ENCODE assay signal across 39 cellular contexts in the genomic region with DNA sequence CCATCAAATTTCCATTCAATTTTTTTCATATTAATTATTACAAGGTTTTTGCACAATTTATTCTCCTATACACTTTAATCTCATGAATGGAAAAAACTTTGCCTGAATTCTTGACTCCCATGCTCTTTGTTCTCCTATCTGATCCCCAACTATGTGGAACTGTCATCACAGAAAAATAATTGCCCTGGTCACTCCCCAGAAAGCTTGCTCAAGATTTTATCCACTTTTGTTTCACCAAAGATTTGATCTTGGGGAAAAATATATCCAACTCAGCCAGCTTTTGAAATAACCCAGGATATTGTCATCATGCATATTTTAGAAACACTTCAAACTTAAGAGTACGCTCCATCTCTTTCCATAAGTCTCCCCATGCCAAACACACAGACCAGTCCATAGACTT.
"Had no signal": no experiment of that assay in that cellular context is flagged by ENCODE, and none has a peak within 500 bp of the region (broad histone marks: within the 10 kb centered on the region; RNA-seq: fewer than 3 reads in every experiment).

No MANE protein-coding gene starts in this region.

- H3K27ac Mint-ChIP-seq: activated naive CD4-positive, alpha-beta T cell treated with anti-CD3 and anti-CD28 coated beads for 36 hours; activated naive CD4-positive, alpha-beta T cell treated with anti-CD3 and anti-CD28 coated beads, Interleukin-2, amount 10 ng/mL, durations not matched to agents 7 days and 5 days; activated naive CD4-positive, alpha-beta T cell treated with anti-CD3 and anti-CD28 coated beads, Interleukin-2, amount 50 U/mL, for 24 hours; activated naive CD4-positive, alpha-beta T cell treated with anti-CD3 and anti-CD28 coated beads, Interleukin-2, amount 50 U/mL, for 72 hours; activated naive CD8-positive, alpha-beta T cell; activated naive CD8-positive, alpha-beta T cell treated with anti-CD3 and anti-CD28 coated beads for 36 hours; activated naive CD8-positive, alpha-beta T cell treated with anti-CD3 and anti-CD28 coated beads, Interleukin-2, amount 10 ng/mL, durations not matched to agents 7 days and 5 days; activated naive CD8-positive, alpha-beta T cell treated with anti-CD3 and anti-CD28 coated beads, Interleukin-2, amount 50 U/mL, for 24 hours; activated T-cell treated with anti-CD3 and anti-CD28 coated beads, Interleukin-2, amount 50 U/mL, for 24 hours; activated T-cell treated with anti-CD3 and anti-CD28 coated beads, Interleukin-2, amount 50 U/mL, for 72 hours; activated T-helper 1 cell treated with anti-CD3 and anti-CD28 coated beads, Interleukin-12 subunit alpha, Interleukin-12 subunit beta, Interleukin-2, Interleukin-4 antibody, amounts not matched to agents 30 ng/mL and 10 ng/mL and 1 ng/mL, durations not matched to agents 14 hours and 24 hours and 36 hours; activated T-helper 17 cell treated with anti-CD3 and anti-CD28 coated beads, Interleukin-2, amount 50 U/mL, for 72 hours; activated T-helper 2 cell treated with anti-CD3 and anti-CD28 coated beads, Interferon-gamma antibody, Interleukin-2, Interleukin-4, amounts not matched to agents 10 μg/mL and 5 μg/mL and 100 μg/mL, durations not matched to agents 14 hours and 24 hours and 36 hours; brain had no signal

- H3K9me3 Mint-ChIP-seq: activated naive CD4-positive, alpha-beta T cell treated with anti-CD3 and anti-CD28 coated beads for 36 hours; activated naive CD4-positive, alpha-beta T cell treated with anti-CD3 and anti-CD28 coated beads, Interleukin-2, amount 10 ng/mL, durations not matched to agents 7 days and 5 days; activated naive CD4-positive, alpha-beta T cell treated with anti-CD3 and anti-CD28 coated beads, Interleukin-2, amount 50 U/mL, for 24 hours; activated naive CD4-positive, alpha-beta T cell treated with anti-CD3 and anti-CD28 coated beads, Interleukin-2, amount 50 U/mL, for 72 hours; activated naive CD8-positive, alpha-beta T cell treated with anti-CD3 and anti-CD28 coated beads for 36 hours; activated naive CD8-positive, alpha-beta T cell treated with anti-CD3 and anti-CD28 coated beads, Interleukin-2, amount 10 ng/mL, durations not matched to agents 7 days and 5 days; activated naive CD8-positive, alpha-beta T cell treated with anti-CD3 and anti-CD28 coated beads, Interleukin-2, amount 50 U/mL, for 24 hours; activated T-cell treated with anti-CD3 and anti-CD28 coated beads, Interleukin-2, amount 50 U/mL, for 24 hours; activated T-cell treated with anti-CD3 and anti-CD28 coated beads, Interleukin-2, amount 50 U/mL, for 4 hours; activated T-cell treated with anti-CD3 and anti-CD28 coated beads, Interleukin-2, amount 50 U/mL, for 72 hours; activated T-helper 1 cell treated with anti-CD3 and anti-CD28 coated beads, Interleukin-12 subunit alpha, Interleukin-12 subunit beta, Interleukin-2, Interleukin-4 antibody, amounts not matched to agents 30 ng/mL and 10 ng/mL and 1 ng/mL, durations not matched to agents 14 hours and 24 hours and 36 hours; activated T-helper 17 cell treated with anti-CD3 and anti-CD28 coated beads, Interleukin-2, amount 50 U/mL, for 72 hours; activated T-helper 2 cell treated with anti-CD3 and anti-CD28 coated beads, Interferon-gamma antibody, Interleukin-2, Interleukin-4, amounts not matched to agents 10 μg/mL and 5 μg/mL and 100 μg/mL, durations not matched to agents 14 hours and 24 hours and 36 hours; brain; central memory CD8-positive, alpha-beta T cell had no signal

- DNase-seq: activated effector memory CD4-positive, alpha-beta T cell treated with anti-CD3 and anti-CD28 coated beads, Interleukin-2, amount 50 U/mL, for 16 hours; activated effector memory CD4-positive, alpha-beta T cell treated with Interleukin-2 at 50 U/mL for 16 hours; activated gamma-delta T cell; activated gamma-delta T cell treated with Interleukin-2 at 50 U/mL for 16 hours; activated naive CD4-positive, alpha-beta T cell; activated naive CD4-positive, alpha-beta T cell treated with anti-CD3 and anti-CD28 coated beads for 36 hours; activated naive CD4-positive, alpha-beta T cell treated with anti-CD3 and anti-CD28 coated beads, Interleukin-2, amount 10 ng/mL, durations not matched to agents 7 days and 5 days; activated naive CD4-positive, alpha-beta T cell treated with anti-CD3 and anti-CD28 coated beads, Interleukin-2, amount 50 U/mL, for 16 hours; activated naive CD4-positive, alpha-beta T cell treated with Interleukin-2 at 50 U/mL for 16 hours; activated naive CD8-positive, alpha-beta T cell treated with anti-CD3 and anti-CD28 coated beads for 36 hours; activated naive CD8-positive, alpha-beta T cell treated with anti-CD3 and anti-CD28 coated beads, Interleukin-2, amount 10 ng/mL, durations not matched to agents 7 days and 5 days; activated naive CD8-positive, alpha-beta T cell treated with anti-CD3 and anti-CD28 coated beads, Interleukin-2, amount 50 U/mL, for 24 hours; activated T-cell treated with anti-CD3 and anti-CD28 coated beads for 4 hours; activated T-cell treated with anti-CD3 and anti-CD28 coated beads, Interleukin-2, amount 50 U/mL, for 1 hour; activated T-cell treated with anti-CD3 and anti-CD28 coated beads, Interleukin-2, amount 50 U/mL, for 24 hours; activated T-cell treated with anti-CD3 and anti-CD28 coated beads, Interleukin-2, amount 50 U/mL, for 4 hours; activated T-cell treated with anti-CD3 and anti-CD28 coated beads, Interleukin-2, amount 50 U/mL, for 48 hours; activated T-cell treated with anti-CD3 and anti-CD28 coated beads, Interleukin-2, amount 50 U/mL, for 72 hours; adrenal gland; amniotic stem cell; amygdala; anterior cingulate cortex; aorta; body of pancreas; brain microvascular endothelial cell; caudate nucleus; central memory CD4-positive, alpha-beta T cell; cerebellar nuclear complex had no signal

- H3K9me3 ChIP-seq: adrenal gland, ascending aorta, body of pancreas, breast epithelium had no signal

- ATAC-seq: activated naive CD4-positive, alpha-beta T cell treated with anti-CD3 and anti-CD28 coated beads, Interleukin-2, amount 50 U/mL, for 72 hours; activated naive CD8-positive, alpha-beta T cell treated with anti-CD3 and anti-CD28 coated beads, Interleukin-2, amount 50 U/mL, for 24 hours; activated T-cell treated with anti-CD3 and anti-CD28 coated beads, Interleukin-2, amount 50 U/mL, for 4 hours; activated T-cell treated with anti-CD3 and anti-CD28 coated beads, Interleukin-2, amount 50 U/mL, for 72 hours; activated T-helper 17 cell treated with anti-CD3 and anti-CD28 coated beads, Interleukin-2, amount 50 U/mL, for 72 hours; body of pancreas had no signal

- H3K27ac ChIP-seq: adrenal gland, ascending aorta, body of pancreas, brain microvascular endothelial cell, breast epithelium, cardiac muscle cell had no signal

- H3K36me3 Mint-ChIP-seq: activated naive CD4-positive, alpha-beta T cell treated with anti-CD3 and anti-CD28 coated beads, Interleukin-2, amount 10 ng/mL, durations not matched to agents 7 days and 5 days; activated naive CD4-positive, alpha-beta T cell treated with anti-CD3 and anti-CD28 coated beads, Interleukin-2, amount 50 U/mL, for 24 hours; activated naive CD4-positive, alpha-beta T cell treated with anti-CD3 and anti-CD28 coated beads, Interleukin-2, amount 50 U/mL, for 72 hours; activated naive CD8-positive, alpha-beta T cell; activated naive CD8-positive, alpha-beta T cell treated with anti-CD3 and anti-CD28 coated beads for 36 hours; activated naive CD8-positive, alpha-beta T cell treated with anti-CD3 and anti-CD28 coated beads, Interleukin-2, amount 10 ng/mL, durations not matched to agents 7 days and 5 days; brain had no signal

- H3K4me1 Mint-ChIP-seq: activated naive CD4-positive, alpha-beta T cell treated with anti-CD3 and anti-CD28 coated beads, Interleukin-2, amount 10 ng/mL, durations not matched to agents 7 days and 5 days; activated naive CD4-positive, alpha-beta T cell treated with anti-CD3 and anti-CD28 coated beads, Interleukin-2, amount 50 U/mL, for 24 hours; activated naive CD8-positive, alpha-beta T cell treated with anti-CD3 and anti-CD28 coated beads for 36 hours; activated naive CD8-positive, alpha-beta T cell treated with anti-CD3 and anti-CD28 coated beads, Interleukin-2, amount 10 ng/mL, durations not matched to agents 7 days and 5 days; activated naive CD8-positive, alpha-beta T cell treated with anti-CD3 and anti-CD28 coated beads, Interleukin-2, amount 50 U/mL, for 24 hours; activated T-helper 17 cell treated with anti-CD3 and anti-CD28 coated beads, Interleukin-2, amount 50 U/mL, for 72 hours; brain; central memory CD8-positive, alpha-beta T cell had no signal

- H3K4me3 ChIP-seq: adrenal gland, ascending aorta, body of pancreas, breast epithelium, cardiac muscle cell had no signal

- H3K27me3 ChIP-seq: adrenal gland, ascending aorta, body of pancreas, brain microvascular endothelial cell, breast epithelium, cardiac muscle cell had no signal

- H3K4me1 ChIP-seq: adrenal gland, ascending aorta, body of pancreas, breast epithelium had no signal

- H3K27me3 Mint-ChIP-seq: activated naive CD4-positive, alpha-beta T cell treated with anti-CD3 and anti-CD28 coated beads, Interleukin-2, amount 10 ng/mL, durations not matched to agents 7 days and 5 days had no signal

- H3K4me3 Mint-ChIP-seq: activated naive CD4-positive, alpha-beta T cell treated with anti-CD3 and anti-CD28 coated beads for 36 hours; activated naive CD4-positive, alpha-beta T cell treated with anti-CD3 and anti-CD28 coated beads, Interleukin-2, amount 10 ng/mL, durations not matched to agents 7 days and 5 days; activated naive CD4-positive, alpha-beta T cell treated with anti-CD3 and anti-CD28 coated beads, Interleukin-2, amount 50 U/mL, for 24 hours; activated naive CD8-positive, alpha-beta T cell; activated naive CD8-positive, alpha-beta T cell treated with anti-CD3 and anti-CD28 coated beads for 36 hours; activated naive CD8-positive, alpha-beta T cell treated with anti-CD3 and anti-CD28 coated beads, Interleukin-2, amount 10 ng/mL, durations not matched to agents 7 days and 5 days; activated naive CD8-positive, alpha-beta T cell treated with anti-CD3 and anti-CD28 coated beads, Interleukin-2, amount 50 U/mL, for 24 hours; activated T-cell treated with anti-CD3 and anti-CD28 coated beads, Interleukin-2, amount 50 U/mL, for 24 hours; activated T-cell treated with anti-CD3 and anti-CD28 coated beads, Interleukin-2, amount 50 U/mL, for 4 hours; activated T-cell treated with anti-CD3 and anti-CD28 coated beads, Interleukin-2, amount 50 U/mL, for 72 hours; activated T-helper 1 cell treated with anti-CD3 and anti-CD28 coated beads, Interleukin-12 subunit alpha, Interleukin-12 subunit beta, Interleukin-2, Interleukin-4 antibody, amounts not matched to agents 30 ng/mL and 10 ng/mL and 1 ng/mL, durations not matched to agents 14 hours and 24 hours and 36 hours; activated T-helper 17 cell treated with anti-CD3 and anti-CD28 coated beads, Interleukin-2, amount 50 U/mL, for 72 hours; brain; central memory CD8-positive, alpha-beta T cell had no signal

- H3K36me3 ChIP-seq: adrenal gland, ascending aorta, brain microvascular endothelial cell, breast epithelium, cardiac muscle cell had no signal
